ENCODE assay signal across 1 cellular context in the genomic region with DNA sequence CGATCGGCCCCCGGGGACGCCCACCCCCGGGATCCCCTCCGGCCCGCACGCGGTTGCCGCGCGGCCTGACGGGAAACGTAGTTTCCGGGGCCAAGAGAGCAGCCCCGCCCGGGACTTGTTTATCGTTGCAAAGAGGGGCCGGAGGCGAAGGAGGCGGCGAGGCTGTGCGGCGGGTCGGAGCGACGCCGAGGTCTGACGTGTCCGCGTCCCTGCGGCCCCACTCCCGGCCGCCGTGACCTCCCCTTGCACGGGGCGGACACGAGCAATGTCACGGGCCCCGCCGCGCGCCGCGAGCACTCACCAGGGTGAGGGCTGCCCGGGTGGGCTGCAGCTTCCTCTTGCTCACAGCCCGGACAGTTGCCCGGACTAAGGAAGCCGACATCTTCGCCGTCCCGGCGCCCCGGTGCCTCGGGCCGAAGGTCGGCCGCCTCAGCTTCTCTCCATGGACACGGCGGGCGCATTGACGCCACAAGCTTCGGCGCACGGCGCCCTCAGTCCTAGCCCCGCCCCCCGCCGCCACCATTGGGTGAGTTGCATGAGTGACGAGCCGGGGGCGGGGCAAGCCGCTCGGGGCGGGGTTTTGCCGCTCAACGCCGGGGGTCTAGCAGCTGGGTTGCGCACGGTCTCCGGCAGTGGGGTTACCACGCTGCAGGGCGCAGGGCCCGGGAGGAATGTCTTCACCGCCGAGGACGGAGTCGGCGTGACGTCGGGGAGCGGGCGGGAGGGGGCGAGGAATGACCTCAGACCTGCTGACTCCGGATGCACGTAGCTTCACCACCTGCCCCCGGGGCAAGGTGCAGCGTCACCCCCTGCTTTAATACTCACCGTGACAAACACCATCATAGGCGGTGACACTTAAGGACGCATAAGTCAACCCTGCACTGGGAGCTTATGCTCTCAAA.
A peak's percentile ranks its signal among the peaks of the same experiment; 100 is the strongest.
TF ChIP-seq lines count a peak whose summit lies in the region.

Gene ISCA1, minus strand, starts transcription at position 462 of the 902 bp plus-strand sequence. Its CDS starts 80 bp downstream, at position 382.

TF ChIP-seq in HepG2, 621 proteins besides CTCF, POLR2A, EP300 and RAD21 (continued from another document and continues in another):
- TF ChIP-seq, protein P1, sequence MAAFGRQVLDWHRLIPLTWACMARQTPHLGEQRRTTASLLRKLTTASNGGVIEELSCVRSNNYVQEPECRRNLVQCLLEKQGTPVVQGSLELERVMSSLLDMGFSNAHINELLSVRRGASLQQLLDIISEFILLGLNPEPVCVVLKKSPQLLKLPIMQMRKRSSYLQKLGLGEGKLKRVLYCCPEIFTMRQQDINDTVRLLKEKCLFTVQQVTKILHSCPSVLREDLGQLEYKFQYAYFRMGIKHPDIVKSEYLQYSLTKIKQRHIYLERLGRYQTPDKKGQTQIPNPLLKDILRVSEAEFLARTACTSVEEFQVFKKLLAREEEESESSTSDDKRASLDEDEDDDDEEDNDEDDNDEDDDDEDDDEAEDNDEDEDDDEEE (CRISPR knock-in tag; IDR thresholded peaks at IDR 0.05), result peak; percentile 90; the same call in 1 of the 2 replicates
- TF ChIP-seq IRF1 (CRISPR knock-in tag; IDR thresholded peaks at IDR 0.05; ENCODE audit: low read depth) (no peak), ZNF891 (CRISPR knock-in tag; IDR thresholded peaks at IDR 0.05) (0 out of 2 replicates have a peak, but pooled peaks have one; percentile 12), TBL1XR1 (IDR thresholded peaks at IDR 0.05; ENCODE audit: borderline replicate concordance, low read length, partially characterized antibody) (no peak), ZGPAT (CRISPR knock-in tag; IDR thresholded peaks at IDR 0.05) (0 out of 2 replicates have a peak, but pooled peaks have one; percentile 90), TBX3 (IDR thresholded peaks at IDR 0.05; ENCODE audit: borderline replicate concordance) (no peak), GFI1 (CRISPR knock-in tag; IDR thresholded peaks at IDR 0.05; ENCODE audit: borderline replicate concordance) (peak; percentile 66), SPEN (CRISPR knock-in tag; IDR thresholded peaks at IDR 0.05; ENCODE audit: low read depth) (peak; percentile 56), SP140L (CRISPR knock-in tag; IDR thresholded peaks at IDR 0.05; ENCODE audit: borderline replicate concordance) (no peak), ZNF329 (CRISPR knock-in tag; IDR thresholded peaks at IDR 0.05; ENCODE audit: low read depth) (peak; percentile 82), ZNF496 (CRISPR knock-in tag; IDR thresholded peaks at IDR 0.05; ENCODE audit: insufficient replicate concordance) (no peak), FOXK1 (CRISPR knock-in tag; IDR thresholded peaks at IDR 0.05; ENCODE audit: borderline replicate concordance, low read depth) (peak; percentile 37), YEATS2 (CRISPR knock-in tag; IDR thresholded peaks at IDR 0.05; ENCODE audit: borderline replicate concordance) (no peak; the same call in 1 of the 2 replicates), HIVEP1 (CRISPR knock-in tag; IDR thresholded peaks at IDR 0.05) (peak; percentile 99), ZFP36 (IDR thresholded peaks at IDR 0.05; ENCODE audit: borderline replicate concordance, low read depth, low read length, partially characterized antibody) (no peak), ZBTB43 (CRISPR knock-in tag; conservative IDR thresholded peaks at IDR 0.05) (0 out of 2 replicates have a peak, but pooled peaks have one; percentile 15), NONO (IDR thresholded peaks at IDR 0.05) (no peak), NONO (CRISPR knock-in tag; conservative IDR thresholded peaks at IDR 0.05) (peak; percentile 57), MYC (CRISPR knock-in tag; IDR thresholded peaks at IDR 0.05; ENCODE audit: borderline replicate concordance) (peak; percentile 97), ZNF160 (CRISPR knock-in tag; IDR thresholded peaks at IDR 0.05) (peak; percentile 5; the same call in 1 of the 2 replicates), SMARCC2 (IDR thresholded peaks at IDR 0.05) (no peak), ZNF687 (CRISPR knock-in tag; IDR thresholded peaks at IDR 0.05) (peak; percentile 92), ZNF614 (CRISPR knock-in tag; IDR thresholded peaks at IDR 0.05; ENCODE audit: borderline replicate concordance) (peak; percentile 18; the same call in 1 of the 2 replicates), ZBTB7B (CRISPR knock-in tag; IDR thresholded peaks at IDR 0.05) (peak; percentile 65; the same call in 1 of the 2 replicates), SRY (CRISPR knock-in tag; IDR thresholded peaks at IDR 0.05) (0 out of 2 replicates have a peak, but pooled peaks have one; percentile 15), ZFP36L1 (CRISPR knock-in tag; IDR thresholded peaks at IDR 0.05) (no peak), ZNF101 (CRISPR knock-in tag; IDR thresholded peaks at IDR 0.05; ENCODE audit: borderline replicate concordance, low read depth) (peak; percentile 95), ZNF33B (CRISPR knock-in tag; IDR thresholded peaks at IDR 0.05) (no peak), ZNF768 (CRISPR knock-in tag; IDR thresholded peaks at IDR 0.05) (peak; percentile 62; the same call in 1 of the 2 replicates), ZNF589 (CRISPR knock-in tag; conservative IDR thresholded peaks at IDR 0.05) (peak; percentile 51; the same call in 1 of the 2 replicates), HNRNPH1 (optimal IDR thresholded peaks at IDR 0.05; ENCODE audit: low read depth, low read length) (no peak), XRCC5 (optimal IDR thresholded peaks at IDR 0.05; ENCODE audit: low read length) (no peak), ZNF572 (CRISPR knock-in tag; IDR thresholded peaks at IDR 0.05) (no peak), ZC3H4 (CRISPR knock-in tag; IDR thresholded peaks at IDR 0.05; ENCODE audit: borderline replicate concordance) (no peak), CAMTA2 (CRISPR knock-in tag; IDR thresholded peaks at IDR 0.05; ENCODE audit: borderline replicate concordance) (peak; percentile 77), ZBTB38 (CRISPR knock-in tag; IDR thresholded peaks at IDR 0.05) (no peak), ZNF274 (CRISPR knock-in tag; IDR thresholded peaks at IDR 0.05) (no peak), ZNF549 (CRISPR knock-in tag; IDR thresholded peaks at IDR 0.05) (0 out of 2 replicates have a peak, but pooled peaks have one; percentile 22)
- TF ChIP-seq, protein P2, sequence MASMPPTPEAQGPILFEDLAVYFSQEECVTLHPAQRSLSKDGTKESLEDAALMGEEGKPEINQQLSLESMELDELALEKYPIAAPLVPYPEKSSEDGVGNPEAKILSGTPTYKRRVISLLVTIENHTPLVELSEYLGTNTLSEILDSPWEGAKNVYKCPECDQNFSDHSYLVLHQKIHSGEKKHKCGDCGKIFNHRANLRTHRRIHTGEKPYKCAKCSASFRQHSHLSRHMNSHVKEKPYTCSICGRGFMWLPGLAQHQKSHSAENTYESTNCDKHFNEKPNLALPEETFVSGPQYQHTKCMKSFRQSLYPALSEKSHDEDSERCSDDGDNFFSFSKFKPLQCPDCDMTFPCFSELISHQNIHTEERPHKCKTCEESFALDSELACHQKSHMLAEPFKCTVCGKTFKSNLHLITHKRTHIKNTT (CRISPR knock-in tag; IDR thresholded peaks at IDR 0.05), result no peak
- TF ChIP-seq, protein P3, sequence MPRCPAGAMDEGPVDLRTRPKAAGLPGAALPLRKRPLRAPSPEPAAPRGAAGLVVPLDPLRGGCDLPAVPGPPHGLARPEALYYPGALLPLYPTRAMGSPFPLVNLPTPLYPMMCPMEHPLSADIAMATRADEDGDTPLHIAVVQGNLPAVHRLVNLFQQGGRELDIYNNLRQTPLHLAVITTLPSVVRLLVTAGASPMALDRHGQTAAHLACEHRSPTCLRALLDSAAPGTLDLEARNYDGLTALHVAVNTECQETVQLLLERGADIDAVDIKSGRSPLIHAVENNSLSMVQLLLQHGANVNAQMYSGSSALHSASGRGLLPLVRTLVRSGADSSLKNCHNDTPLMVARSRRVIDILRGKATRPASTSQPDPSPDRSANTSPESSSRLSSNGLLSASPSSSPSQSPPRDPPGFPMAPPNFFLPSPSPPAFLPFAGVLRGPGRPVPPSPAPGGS (CRISPR knock-in tag; IDR thresholded peaks at IDR 0.05), result peak; percentile 85
- TF ChIP-seq, protein P4, sequence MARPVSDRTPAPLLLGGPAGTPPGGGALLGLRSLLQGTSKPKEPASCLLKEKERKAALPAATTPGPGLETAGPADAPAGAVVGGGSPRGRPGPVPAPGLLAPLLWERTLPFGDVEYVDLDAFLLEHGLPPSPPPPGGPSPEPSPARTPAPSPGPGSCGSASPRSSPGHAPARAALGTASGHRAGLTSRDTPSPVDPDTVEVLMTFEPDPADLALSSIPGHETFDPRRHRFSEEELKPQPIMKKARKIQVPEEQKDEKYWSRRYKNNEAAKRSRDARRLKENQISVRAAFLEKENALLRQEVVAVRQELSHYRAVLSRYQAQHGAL (CRISPR knock-in tag; IDR thresholded peaks at IDR 0.05; ENCODE audit: not compliant biosample characterization), result no peak
- TF ChIP-seq, protein P5, sequence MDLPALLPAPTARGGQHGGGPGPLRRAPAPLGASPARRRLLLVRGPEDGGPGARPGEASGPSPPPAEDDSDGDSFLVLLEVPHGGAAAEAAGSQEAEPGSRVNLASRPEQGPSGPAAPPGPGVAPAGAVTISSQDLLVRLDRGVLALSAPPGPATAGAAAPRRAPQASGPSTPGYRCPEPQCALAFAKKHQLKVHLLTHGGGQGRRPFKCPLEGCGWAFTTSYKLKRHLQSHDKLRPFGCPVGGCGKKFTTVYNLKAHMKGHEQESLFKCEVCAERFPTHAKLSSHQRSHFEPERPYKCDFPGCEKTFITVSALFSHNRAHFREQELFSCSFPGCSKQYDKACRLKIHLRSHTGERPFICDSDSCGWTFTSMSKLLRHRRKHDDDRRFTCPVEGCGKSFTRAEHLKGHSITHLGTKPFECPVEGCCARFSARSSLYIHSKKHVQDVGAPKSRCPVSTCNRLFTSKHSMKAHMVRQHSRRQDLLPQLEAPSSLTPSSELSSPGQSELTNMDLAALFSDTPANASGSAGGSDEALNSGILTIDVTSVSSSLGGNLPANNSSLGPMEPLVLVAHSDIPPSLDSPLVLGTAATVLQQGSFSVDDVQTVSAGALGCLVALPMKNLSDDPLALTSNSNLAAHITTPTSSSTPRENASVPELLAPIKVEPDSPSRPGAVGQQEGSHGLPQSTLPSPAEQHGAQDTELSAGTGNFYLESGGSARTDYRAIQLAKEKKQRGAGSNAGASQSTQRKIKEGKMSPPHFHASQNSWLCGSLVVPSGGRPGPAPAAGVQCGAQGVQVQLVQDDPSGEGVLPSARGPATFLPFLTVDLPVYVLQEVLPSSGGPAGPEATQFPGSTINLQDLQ (CRISPR knock-in tag; IDR thresholded peaks at IDR 0.05), result no peak; the same call in 1 of the 2 replicates
